Comparison of ENCODE assay signal across 11 cellular contexts in the genomic region with DNA sequence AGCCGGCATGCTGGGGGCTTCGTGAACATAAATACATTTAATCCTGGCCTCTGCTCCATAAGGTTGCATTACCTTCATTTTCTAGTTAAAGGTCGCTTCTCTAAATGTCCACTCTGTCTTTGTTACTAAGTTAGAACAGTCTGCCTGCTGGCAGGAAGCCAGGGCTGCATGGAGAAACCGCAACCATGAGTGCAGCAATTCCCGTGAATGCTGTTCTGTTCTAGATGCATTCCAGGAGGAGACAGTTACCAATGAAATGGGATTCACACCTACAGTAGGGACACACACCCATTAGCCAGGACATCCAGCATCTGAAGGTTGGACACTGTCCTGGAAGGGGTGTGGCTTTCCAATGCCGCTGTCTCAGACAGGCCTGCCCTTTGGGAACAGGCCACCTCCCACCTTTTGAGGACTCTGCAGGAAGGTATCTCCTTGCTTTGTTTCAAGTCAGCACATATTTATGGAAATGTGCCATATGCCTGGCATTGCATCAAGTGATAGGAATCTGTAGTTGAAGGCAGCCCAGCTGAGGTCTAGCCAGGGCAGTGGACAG.
DNase-seq lines count a peak whose midpoint lies in the region; ATAC-seq and TF ChIP-seq lines count a peak whose summit lies in the region.
"Had no signal": no experiment of that assay in that cellular context is flagged by ENCODE, and none has a peak within 500 bp of the region (broad histone marks: within the 10 kb centered on the region; RNA-seq: fewer than 3 reads in every experiment).

No MANE protein-coding gene starts in this region.

- intact Hi-C loops in CD4-positive, alpha-beta memory T cell (cut with micrococcal nuclease): no loop called here

- H3K4me1 Mint-ChIP-seq in CD4-positive, alpha-beta memory T cell: no peaks in the 10 kb centered on the region

- TF ChIP-seq CTCF in AG04450 (IDR thresholded peaks at IDR 0.05; ENCODE audit: low read depth, low read length): no peak

- no peak overlapping the region for H3K4me3 Mint-ChIP-seq in CD4-positive, alpha-beta memory T cell

- no peak for ATAC-seq in esophagus mucosa

- no peak overlapping the region for H3K27ac Mint-ChIP-seq in CD4-positive, alpha-beta memory T cell

- peak; percentile 34 for DNase-seq in AG04450 (ENCODE audit: low read depth, low spot score)
- peak; percentile 56 for DNase-seq in HT1080 (ENCODE audit: low read depth)
- peak; percentile 11 for DNase-seq in cerebellar cortex (ENCODE audit: low spot score)
- DNase-seq in kidney tubule cell (ENCODE audit: low spot score): peak; percentile 76
- DNase-seq in CD4-positive, alpha-beta memory T cell: no peak
- no peak for DNase-seq in DMS153 (lab: John Stamatoyannopoulos, UW)
- DNase-seq in NCI-H1105 treated with DMSO at 0.1 percent for 48 hours (lab: John Stamatoyannopoulos, UW): no peak
- DNase-seq: AML-193, NCI-H524, upper lobe of left lung had no signal

- H3K27ac ChIP-seq in AG04450 (ENCODE audit: low read depth, low read length): no peak overlapping the region
- H3K27ac ChIP-seq in CD4-positive, alpha-beta memory T cell (ENCODE audit: low read depth, low read length): no peak overlapping the region
- H3K27ac ChIP-seq: upper lobe of left lung had no signal

- CTCF ChIA-PET in AG04450 (lab: Charles Lee): no interaction called here
- CTCF ChIA-PET in CD4-positive, alpha-beta memory T cell (lab: Charles Lee; ENCODE audit: partially characterized antibody): no interaction called here

- POLR2A ChIA-PET in AG04450 (lab: Yijun Ruan, JAX): no interaction called here
- POLR2A ChIA-PET in CD4-positive, alpha-beta memory T cell (lab: Charles Lee; ENCODE audit: partially characterized antibody): no interaction called here

- no peaks in the 10 kb centered on the region for H3K36me3 Mint-ChIP-seq in CD4-positive, alpha-beta memory T cell

- H3K4me3 ChIP-seq in AG04450 (ENCODE audit: low read depth, low read length): no peak overlapping the region
- H3K4me3 ChIP-seq in CD4-positive, alpha-beta memory T cell (ENCODE audit: low read length in 2 of 2): no peak overlapping the region
- H3K4me3 ChIP-seq: upper lobe of left lung had no signal

- no peaks in the 10 kb centered on the region for H3K4me1 ChIP-seq in CD4-positive, alpha-beta memory T cell (ENCODE audit: insufficient read depth, low read length)
- H3K4me1 ChIP-seq: upper lobe of left lung had no signal

- peaks cover 2 to 5% of the 10 kb centered on the region in 2 donors for H3K27me3 Mint-ChIP-seq in CD4-positive, alpha-beta memory T cell

- H3K36me3 ChIP-seq in CD4-positive, alpha-beta memory T cell (ENCODE audit: insufficient read depth, low read length): no peaks in the 10 kb centered on the region
- H3K36me3 ChIP-seq: upper lobe of left lung had no signal

- H3K9me3 Mint-ChIP-seq in CD4-positive, alpha-beta memory T cell: no peaks in the 10 kb centered on the region

- H3K27me3 ChIP-seq in AG04450 (ENCODE audit: control insufficient read depth, insufficient read depth, low read length): peaks cover 4% of the 10 kb centered on the region
- no peaks in the 10 kb centered on the region for H3K27me3 ChIP-seq in CD4-positive, alpha-beta memory T cell (ENCODE audit: insufficient read depth, low read length)
- H3K27me3 ChIP-seq: upper lobe of left lung had no signal

- H3K9me3 ChIP-seq in AG04450 (ENCODE audit: control insufficient read depth, insufficient read depth, low read length): no peaks in the 10 kb centered on the region; the same call in 1 of the 2 replicates
- H3K9me3 ChIP-seq in CD4-positive, alpha-beta memory T cell (ENCODE audit: control insufficient read depth in 1 of 2, low read length in 2 of 2): no peaks in the 10 kb centered on the region
- H3K9me3 ChIP-seq: upper lobe of left lung had no signal

Comparison
In these comparisons a context has a peak if more than half of its experiments do, and no peak if none do; other contexts are left out.
1. DNase-seq: peak in AG04450 (single experiment), HT1080 (single experiment), cerebellar cortex (single experiment) and kidney tubule cell (single experiment); none in CD4-positive, alpha-beta memory T cell (0 of 5), DMS153 (single experiment) and NCI-H1105 treated with DMSO at 0.1 percent for 48 hours (single experiment).